ENCODE assay signal across 1 cellular context in the genomic region with DNA sequence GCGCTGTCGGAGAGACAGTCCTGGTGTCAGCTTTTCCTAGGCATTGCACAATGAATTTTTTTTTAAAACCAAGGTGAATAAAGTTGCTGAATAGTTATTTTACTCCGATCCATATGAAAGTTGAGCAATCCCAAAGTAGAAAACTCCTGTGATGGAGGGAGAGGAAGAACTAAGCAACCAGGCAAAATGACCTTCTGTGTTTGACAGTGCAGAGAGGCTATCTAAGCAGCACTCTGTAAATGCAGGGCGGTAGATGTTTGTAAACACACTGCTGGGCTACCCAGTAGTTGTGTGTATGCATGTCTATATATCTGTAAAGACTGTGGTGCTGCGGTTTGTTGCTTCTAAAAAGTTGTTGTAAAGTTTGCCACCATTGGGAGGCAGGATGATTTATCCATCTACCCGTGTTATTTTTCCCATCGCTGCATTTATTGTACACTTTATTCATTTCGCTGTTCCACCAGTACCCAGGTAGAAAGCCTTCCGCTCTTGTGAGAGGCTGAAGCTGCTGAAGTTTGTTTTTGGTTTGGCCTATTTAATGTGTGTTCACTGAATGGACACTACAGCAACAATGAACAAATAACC.
TF ChIP-seq lines count a peak whose summit lies in the region.

No MANE protein-coding gene starts in this region.

TF ChIP-seq in WTC11, 78 proteins besides CTCF, POLR2A, EP300 and RAD21 (continued from another document):
- TF ChIP-seq, protein P1, sequence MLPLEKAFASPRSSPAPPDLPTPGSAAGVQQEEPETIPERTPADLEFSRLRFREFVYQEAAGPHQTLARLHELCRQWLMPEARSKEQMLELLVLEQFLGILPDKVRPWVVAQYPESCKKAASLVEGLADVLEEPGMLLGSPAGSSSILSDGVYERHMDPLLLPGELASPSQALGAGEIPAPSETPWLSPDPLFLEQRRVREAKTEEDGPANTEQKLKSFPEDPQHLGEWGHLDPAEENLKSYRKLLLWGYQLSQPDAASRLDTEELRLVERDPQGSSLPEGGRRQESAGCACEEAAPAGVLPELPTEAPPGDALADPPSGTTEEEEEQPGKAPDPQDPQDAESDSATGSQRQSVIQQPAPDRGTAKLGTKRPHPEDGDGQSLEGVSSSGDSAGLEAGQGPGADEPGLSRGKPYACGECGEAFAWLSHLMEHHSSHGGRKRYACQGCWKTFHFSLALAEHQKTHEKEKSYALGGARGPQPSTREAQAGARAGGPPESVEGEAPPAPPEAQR (CRISPR knock-in tag; IDR thresholded peaks at IDR 0.05) = no peak
- TF ChIP-seq MXD4 (CRISPR knock-in tag; IDR thresholded peaks at IDR 0.05; ENCODE audit: borderline replicate concordance) = no peak
- TF ChIP-seq SP1 (CRISPR knock-in tag; conservative IDR thresholded peaks at IDR 0.05) = no peak
